8 cellular contexts compared by ENCODE assay signal in the genomic region with DNA sequence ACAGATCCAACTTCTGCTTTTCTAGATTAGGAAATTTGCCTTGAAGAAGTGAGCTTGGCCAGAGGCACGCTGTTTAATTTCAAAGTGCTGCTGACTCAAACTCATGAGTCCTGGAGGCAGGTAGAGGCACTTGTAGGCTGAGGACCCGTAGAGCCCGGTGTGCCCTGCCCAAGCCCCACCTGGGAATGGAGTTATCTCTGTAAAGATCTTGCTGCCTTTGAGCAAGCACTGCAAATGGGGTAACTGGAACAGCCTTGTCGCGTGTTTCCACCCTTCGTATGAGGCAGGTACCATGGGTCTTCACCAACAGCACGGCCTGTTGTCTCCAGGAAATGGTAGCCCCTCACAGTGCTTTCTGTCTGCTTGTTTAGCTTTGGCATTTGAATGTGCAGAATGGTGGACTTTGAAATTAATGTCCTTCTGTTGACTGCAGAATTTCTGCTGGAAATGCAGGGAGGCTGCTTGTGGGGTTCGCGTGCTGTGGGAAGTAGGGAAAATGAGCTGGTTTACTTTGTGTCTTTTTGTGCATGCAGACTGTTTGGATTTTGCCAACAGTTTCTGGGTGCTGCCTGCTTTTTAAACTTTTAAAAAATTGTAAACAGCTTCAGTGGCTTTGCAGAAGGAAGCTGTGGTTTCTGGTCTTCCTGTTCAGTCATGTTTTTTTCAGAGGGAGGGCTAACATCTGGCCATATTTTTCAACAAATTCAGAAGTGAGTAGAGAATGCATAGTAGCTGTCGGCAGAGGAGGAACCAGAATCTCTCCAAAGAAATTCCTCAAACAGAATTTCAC. TPM values are rescaled to one million over a fixed set of nuclear protein-coding genes. Genes with fewer than 3 reads are reported as not detected.
A peak's percentile ranks its signal among the peaks of the same experiment; 100 is the strongest.
DNase-seq lines count a peak whose midpoint lies in the region; ATAC-seq and TF ChIP-seq lines count a peak whose summit lies in the region.

No MANE protein-coding gene starts in this region.

- WGBS in tibial nerve, 2 donors = 78 to 84% methylated on average over 10 of the region's 10 CpGs

- H3K4me3 ChIP-seq in thoracic aorta = peak overlapping the region; percentile 52
- H3K4me3 ChIP-seq in tibial nerve = peak overlapping the region in 2 of 4 donors; percentile 29 to 33

- peaks cover 3% of the 10 kb centered on the region for H3K36me3 ChIP-seq in thoracic aorta
- H3K36me3 ChIP-seq in tibial nerve = peaks cover 0 to 39% (median 0%) of the 10 kb centered on the region in 3 donors

- intact Hi-C loops in posterior vena cava (cut with DNase I) = no loop called here

- H3K4me1 Mint-ChIP-seq in WTC11 = peaks cover 4% of the 10 kb centered on the region

- H3K4me3 Mint-ChIP-seq in WTC11 = no peak overlapping the region

- H3K36me3 Mint-ChIP-seq in WTC11 = peaks cover 19% of the 10 kb centered on the region

- ATAC-seq in GM18505 (IDR thresholded peaks at IDR 0.05; ENCODE audit: unreplicated experiment) = peak; percentile 48
- ATAC-seq in HG03159 (IDR thresholded peaks at IDR 0.05; ENCODE audit: unreplicated experiment) = peak; percentile 54
- ATAC-seq in WTC11 = no peak
- no peak for ATAC-seq in thoracic aorta (ENCODE audit: insufficient number of reproducible peaks, low FRiP score, low read depth)
- no peak for ATAC-seq in GM21526 (IDR thresholded peaks at IDR 0.05; ENCODE audit: low FRiP score, unreplicated experiment)

- CTCF ChIA-PET in WTC11 (lab: Charles Lee) = no interaction called here

- H3K9me3 Mint-ChIP-seq in WTC11 = peaks cover 9% of the 10 kb centered on the region

- no peak for TF ChIP-seq EP300 in tibial nerve (IDR thresholded peaks at IDR 0.05)

- no peaks in the 10 kb centered on the region for H3K27me3 Mint-ChIP-seq in WTC11 (ENCODE audit: low read depth)

- TF ChIP-seq POLR2A in GM18505 (IDR thresholded peaks at IDR 0.05; ENCODE audit: borderline replicate concordance, extremely low read depth, insufficient read depth, insufficient read length) (no peak), tibial nerve (IDR thresholded peaks at IDR 0.05) (no peak)

- POLR2A ChIA-PET in WTC11 (lab: Charles Lee) = no interaction called here

- no peaks in the 10 kb centered on the region for H3K27me3 ChIP-seq in thoracic aorta (replicated peaks; ENCODE audit: insufficient read depth)
- H3K27me3 ChIP-seq in tibial nerve = no peaks in the 10 kb centered on the region

- no peak for TF ChIP-seq CTCF in WTC11 (IDR thresholded peaks at IDR 0.05)
- no peak for TF ChIP-seq CTCF in thoracic aorta (IDR thresholded peaks at IDR 0.05)
- TF ChIP-seq CTCF in tibial nerve (IDR thresholded peaks at IDR 0.05) = no peak

- H3K27ac ChIP-seq in thoracic aorta (peak overlapping the region in 1 of 2 donors; percentile 37), tibial nerve (peak overlapping the region in 2 of 4 donors; percentile 16 to 63)

- H3K9me3 ChIP-seq in thoracic aorta (no peaks in the 10 kb centered on the region), tibial nerve (peaks cover 0 to 6% (median 1%) of the 10 kb centered on the region in 4 donors)

- peak overlapping the region; percentile 63 for H3K27ac Mint-ChIP-seq in WTC11

- H3K4me1 ChIP-seq in thoracic aorta (ENCODE audit: control insufficient read depth in 1 of 2, low read depth in 2 of 2) (no peaks in the 10 kb centered on the region), tibial nerve (peaks cover 0 to 4% (median 0%) of the 10 kb centered on the region in 4 donors)

- DNase-seq in WTC11 (ENCODE audit: low spot score) = no peak
- DNase-seq in germinal center (ENCODE audit: low spot score) = peak; percentile 65
- DNase-seq in thoracic aorta (ENCODE audit: low spot score) = no peak
- no peak for DNase-seq in posterior vena cava (ENCODE audit: low spot score)
- DNase-seq in tibial nerve (ENCODE audit: low spot score in 2 of 2) = no peak

TF ChIP-seq in WTC11, 78 proteins besides CTCF, POLR2A, EP300 and RAD21:
- TF ChIP-seq, protein P1, sequence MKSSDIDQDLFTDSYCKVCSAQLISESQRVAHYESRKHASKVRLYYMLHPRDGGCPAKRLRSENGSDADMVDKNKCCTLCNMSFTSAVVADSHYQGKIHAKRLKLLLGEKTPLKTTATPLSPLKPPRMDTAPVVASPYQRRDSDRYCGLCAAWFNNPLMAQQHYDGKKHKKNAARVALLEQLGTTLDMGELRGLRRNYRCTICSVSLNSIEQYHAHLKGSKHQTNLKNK (CRISPR knock-in tag; IDR thresholded peaks at IDR 0.05) = no peak
- TF ChIP-seq ZNF263 (CRISPR knock-in tag; IDR thresholded peaks at IDR 0.05; ENCODE audit: low read depth) = no peak

RNA-seq across cellular contexts. Expression of gene CCM2, which starts 27.2 kb away (rescaled TPM):
- total RNA-seq in WTC11 (2021) = 30.7 to 32.7 TPM (median 32.0 TPM) in 3 replicates
- 10 to 100 TPM; 43.0 to 49.7 TPM for total RNA-seq in thoracic aorta
- total RNA-seq in posterior vena cava = 10 to 100 TPM; 31.8 to 36.9 TPM
- 10 to 100 TPM; 41.1 to 46.3 (median 44.0) TPM for total RNA-seq in tibial nerve

RNA-seq across cellular contexts. Expression of gene MYO1G, which starts 48.4 kb away (rescaled TPM):
- 0.41 to 0.48 TPM (median 0.46 TPM) in 3 replicates for total RNA-seq in WTC11 (2021)
- total RNA-seq in thoracic aorta = 10 to 100 TPM in 1 of 2 donors, 1 to 10 TPM in 1; 2.0 to 13.8 TPM
- 1 to 10 TPM; 4.9 to 6.3 TPM for total RNA-seq in posterior vena cava
- 10 to 100 TPM in 1 of 4 donors, 1 to 10 TPM in 2, under 1 TPM in 1; 0.84 to 10.5 (median 3.3) TPM for total RNA-seq in tibial nerve

Comparison
In these comparisons a context has a peak if more than half of its experiments do, and no peak if none do; other contexts are left out.
1. ATAC-seq: peak in GM18505 (single experiment) and HG03159 (single experiment); none in WTC11 (single experiment), thoracic aorta (single experiment) and GM21526 (single experiment).